In the genomic region with DNA sequence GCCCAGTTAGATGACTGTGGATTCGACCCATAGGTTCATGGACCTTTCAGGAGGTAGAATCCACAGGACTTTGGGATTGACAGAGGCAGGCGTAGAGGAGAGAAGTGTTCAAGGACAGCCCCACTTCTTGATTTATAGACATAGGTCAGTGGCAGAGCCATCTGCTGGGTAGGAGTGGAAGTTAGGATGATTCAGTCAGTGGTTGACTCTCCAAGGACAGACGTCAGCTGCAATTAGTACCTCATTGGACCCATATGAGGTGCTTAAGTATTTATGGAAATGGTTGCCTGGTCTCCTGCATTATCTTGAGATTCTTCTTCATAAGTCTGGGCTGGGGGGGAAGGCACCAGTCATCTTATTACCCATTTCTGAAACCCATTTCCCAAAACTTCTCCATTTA, we compare ENCODE assay signal across 12 cellular contexts.
DNase-seq lines count a peak whose midpoint lies in the region; ATAC-seq and TF ChIP-seq lines count a peak whose summit lies in the region.
"Had no signal": no experiment of that assay in that cellular context is flagged by ENCODE, and none has a peak within 500 bp of the region (broad histone marks: within the 10 kb centered on the region; RNA-seq: fewer than 3 reads in every experiment).

No MANE protein-coding gene starts in this region.

- no peak for ATAC-seq in effector memory CD8-positive, alpha-beta T cell (replicated peaks)

- TF ChIP-seq CTCF in HEK293 (tag by site-specific recombination; IDR thresholded peaks at IDR 0.05) (0 out of 2 replicates have a peak, but pooled peaks have one; percentile 22), fibroblast of villous mesenchyme (IDR thresholded peaks at IDR 0.05; ENCODE audit: insufficient read depth, low read depth, low read length) (no peak)

- H3K27me3 Mint-ChIP-seq in effector memory CD8-positive, alpha-beta T cell, result no peaks in the 10 kb centered on the region

- no peak overlapping the region for H3K27ac ChIP-seq in HEK293 (ENCODE audit: extremely low read depth, low read depth, low read length)

- no peak overlapping the region for H3K27ac Mint-ChIP-seq in effector memory CD8-positive, alpha-beta T cell

- DNase-seq in A172 (ENCODE audit: low spot score) (peak; percentile 76), RPMI7951 (ENCODE audit: low read depth) (peak; percentile 85), fibroblast of villous mesenchyme (ENCODE audit: low read depth) (peak; percentile 17), NCI-H2081 (lab: John Stamatoyannopoulos, UW) (no peak), NCI-H1694 (lab: John Stamatoyannopoulos, UW) (no peak), DMS153 (lab: John Stamatoyannopoulos, UW) (no peak)
- DNase-seq in effector memory CD8-positive, alpha-beta T cell, result no peak
- DNase-seq: activated CD8-positive, alpha-beta memory T cell treated with anti-CD3 and anti-CD28 coated beads for 24 hours; anterior cingulate cortex; C1 segment of cervical spinal cord; HCEC 1CT had no signal

- no peaks in the 10 kb centered on the region for H3K36me3 ChIP-seq in HEK293 (ENCODE audit: control insufficient read depth in 2 of 2, insufficient read depth in 1 of 2, low read length in 2 of 2)

- no peak overlapping the region for H3K4me3 Mint-ChIP-seq in effector memory CD8-positive, alpha-beta T cell

- CTCF ChIA-PET in HEK293 (lab: Yijun Ruan, JAX), result no interaction called here

- H3K4me3 ChIP-seq in HEK293 (ENCODE audit: low read depth, low read length), result no peak overlapping the region
- H3K4me3 ChIP-seq in fibroblast of villous mesenchyme (ENCODE audit: low read depth, low read length), result no peak overlapping the region

- H3K4me1 ChIP-seq in HEK293 (ENCODE audit: control insufficient read depth, insufficient read depth, low read length), result no peaks in the 10 kb centered on the region

- no peaks in the 10 kb centered on the region for H3K9me3 ChIP-seq in HEK293 (ENCODE audit: control insufficient read depth, insufficient read depth, low read depth, low read length)

- H3K9me3 Mint-ChIP-seq in effector memory CD8-positive, alpha-beta T cell, result no peaks in the 10 kb centered on the region

- H3K36me3 Mint-ChIP-seq in effector memory CD8-positive, alpha-beta T cell (ENCODE audit: insufficient read depth), result no peaks in the 10 kb centered on the region

- H3K4me1 Mint-ChIP-seq in effector memory CD8-positive, alpha-beta T cell (ENCODE audit: low read depth in 2 of 2), result no peaks in the 10 kb centered on the region

- POLR2A ChIA-PET in HEK293 (lab: Yijun Ruan, JAX), result no interaction called here

TF ChIP-seq in HEK293, 187 proteins besides CTCF, POLR2A, EP300 and RAD21:
- TF ChIP-seq ZEB2 (tag by site-specific recombination; IDR thresholded peaks at IDR 0.05) (no peak), ZNF654 (tag by site-specific recombination; IDR thresholded peaks at IDR 0.05; ENCODE audit: low read depth) (peak; percentile 7; the same call in 1 of the 2 replicates)

Comparison
In these comparisons a context has a peak if more than half of its experiments do, and no peak if none do; other contexts are left out.
1. DNase-seq: peak in A172 (single experiment), RPMI7951 (single experiment) and fibroblast of villous mesenchyme (single experiment); none in NCI-H2081 (0 of 2), effector memory CD8-positive, alpha-beta T cell (0 of 3), NCI-H1694 (single experiment) and DMS153 (single experiment).